Comparison of ENCODE assay signal across 3 cellular contexts in genomic region chr17:71547904-71548303, GRCh38.
TF ChIP-seq lines count a peak whose summit lies in the region.

No MANE protein-coding gene starts in this region.

TF ChIP-seq in SK-N-SH, 30 proteins besides CTCF, POLR2A, EP300 and RAD21:
- TF ChIP-seq RCOR1 (IDR thresholded peaks at IDR 0.05; ENCODE audit: low read length) = no peak
- no peak for TF ChIP-seq IRF3 (IDR thresholded peaks at IDR 0.05; ENCODE audit: low read depth, low read length)
- no peak for TF ChIP-seq RXRA (IDR thresholded peaks at IDR 0.05; ENCODE audit: borderline replicate concordance, low read depth)
- TF ChIP-seq PBX3 (IDR thresholded peaks at IDR 0.05) = no peak
- no peak for TF ChIP-seq GATA2 (CRISPR knock-in tag; IDR thresholded peaks at IDR 0.05)
- no peak for TF ChIP-seq FOSL2 (IDR thresholded peaks at IDR 0.05; ENCODE audit: borderline replicate concordance, low read depth)
- no peak for TF ChIP-seq TAF1 (IDR thresholded peaks at IDR 0.05; ENCODE audit: borderline replicate concordance, low read depth, low read length)

TF ChIP-seq in SK-N-SH treated with all-trans-retinoic acid at 6 μM for 48 hours, 23 proteins besides CTCF, POLR2A, EP300 and RAD21:
- TF ChIP-seq GLIS3 (CRISPR knock-in tag; IDR thresholded peaks at IDR 0.05) (no peak), POU6F1 (CRISPR knock-in tag; IDR thresholded peaks at IDR 0.05; ENCODE audit: borderline replicate concordance, low read depth) (no peak), BACH2 (CRISPR knock-in tag; IDR thresholded peaks at IDR 0.05; ENCODE audit: borderline replicate concordance) (no peak), PATZ1 (CRISPR knock-in tag; IDR thresholded peaks at IDR 0.05; ENCODE audit: borderline replicate concordance) (no peak)

TF ChIP-seq in HepG2, 621 proteins besides CTCF, POLR2A, EP300 and RAD21:
- TF ChIP-seq SMAD9 (CRISPR knock-in tag; IDR thresholded peaks at IDR 0.05) (no peak), MAFF (IDR thresholded peaks at IDR 0.05; ENCODE audit: low read depth, low read length) (peak; percentile 66), CERS6 (CRISPR knock-in tag; IDR thresholded peaks at IDR 0.05) (no peak), MAFK (conservative IDR thresholded peaks at IDR 0.05 in 1 of 2, IDR thresholded peaks at IDR 0.05 in 1 of 2; ENCODE audit: low read length in 2 of 2) (peak; percentile 69 to 73)
TF ChIP-seq in HepG2: peak in this region for 2.
